Comparison of ENCODE assay signal across 7 cellular contexts in the genomic region with DNA sequence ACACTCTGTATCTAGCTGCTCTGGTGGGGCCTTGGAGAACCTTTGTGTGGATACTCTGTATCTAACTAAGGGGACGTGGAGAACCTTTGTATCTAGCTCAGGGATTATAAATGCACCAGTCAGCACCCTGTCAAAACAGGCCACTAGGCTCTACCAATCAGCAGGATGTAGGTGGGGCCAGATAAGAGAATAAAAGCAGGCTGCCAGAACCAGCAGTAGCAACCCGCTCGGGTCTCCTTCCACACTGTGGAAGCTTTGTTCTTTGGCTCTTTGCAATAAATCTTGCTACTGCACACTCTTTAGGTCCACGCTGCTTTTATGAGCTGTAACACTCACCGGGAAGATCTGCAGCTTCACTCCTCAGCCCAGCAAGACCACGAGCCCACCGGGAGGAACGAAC. TPM values are rescaled to one million over a fixed set of nuclear protein-coding genes. Genes with fewer than 3 reads are reported as not detected.
DNase-seq lines count a peak whose midpoint lies in the region; ATAC-seq and TF ChIP-seq lines count a peak whose summit lies in the region.
"Not testable (repeated sequence)": the region's sequence is repeated elsewhere in the genome, so short reads cannot be mapped to it uniquely, and the experiment has no call there.

No MANE protein-coding gene starts in this region.

- POLR2A ChIA-PET in activated CD4-positive, alpha-beta T cell treated with anti-CD3 and anti-CD28 coated beads for 36 hours (lab: Charles Lee): interaction anchor here (0.6 to 0.9 kb wide), 2 partner anchors 72 to 182 kb away, joined by 3 read pairs; no protein-coding TSS in a partner anchor

- H3K27ac ChIP-seq in layer of hippocampus (ENCODE audit: low read depth, low read length): peak overlapping the region; percentile 8

- H3K27me3 Mint-ChIP-seq in activated CD4-positive, alpha-beta T cell treated with anti-CD3 and anti-CD28 coated beads for 36 hours; activated T-helper 17 cell treated with anti-CD3 and anti-CD28 coated beads, Interleukin-2, amount 50 U/mL, for 72 hours; central memory CD8-positive, alpha-beta T cell; nephron progenitor cell (ENCODE audit: low read depth, poor library complexity); stimulated activated naive CD8-positive, alpha-beta T cell treated with anti-CD3 and anti-CD28 coated beads, Interleukin-15, amount 100 ng/mL, for 72 hours: not testable (repeated sequence)

- not testable (repeated sequence) for H3K27me3 ChIP-seq in layer of hippocampus (ENCODE audit: control insufficient read depth, insufficient read depth, low read length)

- not testable (repeated sequence) for H3K36me3 Mint-ChIP-seq in activated CD4-positive, alpha-beta T cell treated with anti-CD3 and anti-CD28 coated beads for 36 hours (ENCODE audit: low read depth); activated T-helper 17 cell treated with anti-CD3 and anti-CD28 coated beads, Interleukin-2, amount 50 U/mL, for 72 hours (ENCODE audit: low read depth); central memory CD8-positive, alpha-beta T cell (ENCODE audit: insufficient read depth); nephron progenitor cell (ENCODE audit: low read depth)

- CTCF ChIA-PET in activated CD4-positive, alpha-beta T cell treated with anti-CD3 and anti-CD28 coated beads for 36 hours (lab: Charles Lee): interaction anchor here (0.6 to 1.7 kb wide), 13 partner anchors 12 to 1866 kb away, joined by 3 to 14 read pairs (median 3); a partner anchor contains a TSS

- ATAC-seq in activated CD4-positive, alpha-beta T cell treated with anti-CD3 and anti-CD28 coated beads for 36 hours; activated T-helper 17 cell treated with anti-CD3 and anti-CD28 coated beads, Interleukin-2, amount 50 U/mL, for 72 hours (replicated peaks); central memory CD8-positive, alpha-beta T cell (replicated peaks; ENCODE audit: extremely low read depth, poor library complexity, severe bottlenecking); stimulated activated naive CD8-positive, alpha-beta T cell treated with anti-CD3 and anti-CD28 coated beads, Interleukin-15, amount 100 ng/mL, for 72 hours: not testable (repeated sequence)

- not testable (repeated sequence) for H3K9me3 Mint-ChIP-seq in activated CD4-positive, alpha-beta T cell treated with anti-CD3 and anti-CD28 coated beads for 36 hours (ENCODE audit: low read depth); activated T-helper 17 cell treated with anti-CD3 and anti-CD28 coated beads, Interleukin-2, amount 50 U/mL, for 72 hours; central memory CD8-positive, alpha-beta T cell; nephron progenitor cell; stimulated activated naive CD8-positive, alpha-beta T cell treated with anti-CD3 and anti-CD28 coated beads, Interleukin-15, amount 100 ng/mL, for 72 hours

- peak; percentile 36 for DNase-seq in EH (ENCODE audit: low read depth)
- peak; percentile 50 for DNase-seq in activated CD4-positive, alpha-beta T cell treated with anti-CD3 and anti-CD28 coated beads for 36 hours
- not testable (repeated sequence) for DNase-seq in central memory CD8-positive, alpha-beta T cell (ENCODE audit: low spot score in 2 of 2); nephron progenitor cell; stimulated activated naive CD8-positive, alpha-beta T cell treated with anti-CD3 and anti-CD28 coated beads, Interleukin-15, amount 100 ng/mL, for 72 hours

- H3K27ac Mint-ChIP-seq in activated CD4-positive, alpha-beta T cell treated with anti-CD3 and anti-CD28 coated beads for 36 hours: peak overlapping the region; percentile 83
- H3K27ac Mint-ChIP-seq in activated T-helper 17 cell treated with anti-CD3 and anti-CD28 coated beads, Interleukin-2, amount 50 U/mL, for 72 hours: peak overlapping the region; percentile 4
- not testable (repeated sequence) for H3K27ac Mint-ChIP-seq in central memory CD8-positive, alpha-beta T cell (ENCODE audit: low read depth)
- H3K27ac Mint-ChIP-seq in nephron progenitor cell: peak overlapping the region; percentile 63
- peak overlapping the region; percentile 10 to 15 for H3K27ac Mint-ChIP-seq in stimulated activated naive CD8-positive, alpha-beta T cell treated with anti-CD3 and anti-CD28 coated beads, Interleukin-15, amount 100 ng/mL, for 72 hours

- not testable (repeated sequence) for TF ChIP-seq CTCF in nephron progenitor cell (IDR thresholded peaks at IDR 0.05)

- peaks cover 49% of the 10 kb centered on the region for H3K4me1 Mint-ChIP-seq in activated CD4-positive, alpha-beta T cell treated with anti-CD3 and anti-CD28 coated beads for 36 hours
- peaks cover 35% of the 10 kb centered on the region for H3K4me1 Mint-ChIP-seq in activated T-helper 17 cell treated with anti-CD3 and anti-CD28 coated beads, Interleukin-2, amount 50 U/mL, for 72 hours
- peaks cover 21% of the 10 kb centered on the region for H3K4me1 Mint-ChIP-seq in central memory CD8-positive, alpha-beta T cell
- peaks cover 37% of the 10 kb centered on the region for H3K4me1 Mint-ChIP-seq in nephron progenitor cell
- H3K4me1 Mint-ChIP-seq in stimulated activated naive CD8-positive, alpha-beta T cell treated with anti-CD3 and anti-CD28 coated beads, Interleukin-15, amount 100 ng/mL, for 72 hours: peaks cover 63% of the 10 kb centered on the region

- peak overlapping the region; percentile 43 for H3K4me3 Mint-ChIP-seq in activated CD4-positive, alpha-beta T cell treated with anti-CD3 and anti-CD28 coated beads for 36 hours
- not testable (repeated sequence) for H3K4me3 Mint-ChIP-seq in activated T-helper 17 cell treated with anti-CD3 and anti-CD28 coated beads, Interleukin-2, amount 50 U/mL, for 72 hours; nephron progenitor cell
- H3K4me3 Mint-ChIP-seq in central memory CD8-positive, alpha-beta T cell: peak overlapping the region; percentile 48
- peak overlapping the region; percentile 38 to 58 for H3K4me3 Mint-ChIP-seq in stimulated activated naive CD8-positive, alpha-beta T cell treated with anti-CD3 and anti-CD28 coated beads, Interleukin-15, amount 100 ng/mL, for 72 hours

- intact Hi-C loops in activated CD4-positive, alpha-beta T cell treated with anti-CD3 and anti-CD28 coated beads for 36 hours (cut with DNase I, micrococcal nuclease): loop anchor here (10.0 kb wide), 3 partner anchors 182 to 722 kb away; a partner anchor contains a TSS

RNA-seq across cellular contexts. Expression of a gene that starts 45.4 kb away (rescaled TPM):
- 100 to 1,000 TPM; 136 to 194 TPM for total RNA-seq in activated CD4-positive, alpha-beta T cell treated with anti-CD3 and anti-CD28 coated beads for 36 hours
- total RNA-seq in activated T-helper 17 cell treated with anti-CD3 and anti-CD28 coated beads, Interleukin-2, amount 50 U/mL, for 72 hours: 100 to 1,000 TPM; 123 to 184 TPM
